ENCODE assay signal across 9 cellular contexts in genomic region chr6:15417811-15418210, GRCh38.
A peak's percentile ranks its signal among the peaks of the same experiment; 100 is the strongest.
DNase-seq lines count a peak whose midpoint lies in the region; ATAC-seq and TF ChIP-seq lines count a peak whose summit lies in the region.
"Had no signal": no experiment of that assay in that cellular context is flagged by ENCODE, and none has a peak within 500 bp of the region (broad histone marks: within the 10 kb centered on the region; RNA-seq: fewer than 3 reads in every experiment).

No MANE protein-coding gene starts in this region.

- 92 to 93% methylated on average over 5 of the region's 5 CpGs for WGBS in aorta, 2 donors

- H3K27me3 ChIP-seq in aorta (ENCODE audit: control insufficient read depth in 1 of 2, insufficient read depth in 2 of 2, low read length in 1 of 2) = no peaks in the 10 kb centered on the region

- DNase-seq in HFFc6 (peak; percentile 84), RWPE1 (ENCODE audit: low spot score) (peak; percentile 89), astrocyte of the hippocampus (ENCODE audit: low read depth, low spot score) (peak; percentile 34), left colon (no peak), aorta (no peak)
- peak; percentile 23 to 30 for DNase-seq in stimulated activated CD4-positive, alpha-beta T cell treated with anti-CD3 and anti-CD28 coated beads, Interleukin-2, amount 100 ng/mL, for 48 hours
- DNase-seq: NCI-H1048 had no signal

- peak overlapping the region; percentile 52; the same call in 1 of the 2 replicates for H3K27ac Mint-ChIP-seq in HFFc6

- H3K27me3 Mint-ChIP-seq in HFFc6 (ENCODE audit: insufficient read depth) = no peaks in the 10 kb centered on the region; the same call in none of the 2 replicates

- H3K9me3 Mint-ChIP-seq in HFFc6 = peaks cover 27% of the 10 kb centered on the region

- H3K9me3 ChIP-seq in aorta (ENCODE audit: control insufficient read depth, low read length) = peaks cover 1% of the 10 kb centered on the region

- ATAC-seq in left colon (no peak), aorta (ENCODE audit: low FRiP score) (no peak), HG02610 (IDR thresholded peaks at IDR 0.05; ENCODE audit: unreplicated experiment) (no peak)

- no peaks in the 10 kb centered on the region for H3K36me3 ChIP-seq in aorta (ENCODE audit: control insufficient read depth in 1 of 2, insufficient read depth in 2 of 2, low read length in 1 of 2)

- H3K4me3 ChIP-seq in aorta (ENCODE audit: low read length in 2 of 2) = no peak overlapping the region

- intact Hi-C loops in left colon (cut with DNase I, micrococcal nuclease) (no loop called here), aorta (cut with DNase I) (no loop called here)

- peaks cover 42% of the 10 kb centered on the region for H3K4me1 Mint-ChIP-seq in HFFc6 (ENCODE audit: low read depth)

- TF ChIP-seq CTCF in HFFc6 (IDR thresholded peaks at IDR 0.05) (no peak), RWPE1 (conservative IDR thresholded peaks at IDR 0.05; ENCODE audit: low read depth) (no peak)

- H3K36me3 Mint-ChIP-seq in HFFc6 (ENCODE audit: low read depth) = peaks cover 36% of the 10 kb centered on the region

- H3K4me3 Mint-ChIP-seq in HFFc6 = no peak overlapping the region
- H3K4me3 Mint-ChIP-seq: neural crest cell had no signal

- CTCF ChIA-PET in RWPE1 (lab: Yijun Ruan, JAX) = no interaction called here

- POLR2A ChIA-PET in RWPE1 (lab: Yijun Ruan, JAX; ENCODE audit: low non-redundant PET) = interaction anchor here (0.7 kb wide), 1 partner anchor 1843 kb away, joined by 3 read pairs; no protein-coding TSS in a partner anchor

- no peaks in the 10 kb centered on the region for H3K4me1 ChIP-seq in aorta (ENCODE audit: control insufficient read depth in 1 of 2, insufficient read depth in 2 of 2, low read length in 2 of 2)

- no peak overlapping the region for H3K27ac ChIP-seq in RWPE1
- no peak overlapping the region for H3K27ac ChIP-seq in aorta (ENCODE audit: low read depth in 1 of 2, low read length in 2 of 2)

Comparison
In these comparisons a context has a peak if more than half of its experiments do, and no peak if none do; other contexts are left out.
1. DNase-seq: peak in HFFc6 (single experiment), RWPE1 (single experiment), astrocyte of the hippocampus (single experiment) and stimulated activated CD4-positive, alpha-beta T cell treated with anti-CD3 and anti-CD28 coated beads, Interleukin-2, amount 100 ng/mL, for 48 hours (2 of 2); none in left colon (0 of 2) and aorta (0 of 2).